Comparison of ENCODE assay signal across 3 cellular contexts in genomic region chr19:33234736-33235135, GRCh38.
TF ChIP-seq lines count a peak whose summit lies in the region.

No MANE protein-coding gene starts in this region.

TF ChIP-seq in HCT116, 20 proteins besides CTCF, POLR2A, EP300 and RAD21:
- no peak for TF ChIP-seq EGR1 (IDR thresholded peaks at IDR 0.05; ENCODE audit: low read depth)
- no peak for TF ChIP-seq MAX (IDR thresholded peaks at IDR 0.05)
TF ChIP-seq in HCT116: peak in this region for 0.

TF ChIP-seq in IMR-90, 13 proteins besides CTCF, POLR2A, EP300 and RAD21:
- no peak for TF ChIP-seq BHLHE40 (IDR thresholded peaks at IDR 0.05; ENCODE audit: low read depth, low read length)
- TF ChIP-seq ELK1 (IDR thresholded peaks at IDR 0.05; ENCODE audit: borderline replicate concordance, low read depth, low read length): no peak
- TF ChIP-seq USF2 (IDR thresholded peaks at IDR 0.05; ENCODE audit: low read depth, low read length): no peak
- TF ChIP-seq RFX5 (IDR thresholded peaks at IDR 0.05; ENCODE audit: low read depth, low read length): no peak
- no peak for TF ChIP-seq RCOR1 (IDR thresholded peaks at IDR 0.05; ENCODE audit: insufficient replicate concordance, low read length)
- TF ChIP-seq MAFK (IDR thresholded peaks at IDR 0.05; ENCODE audit: low read depth, low read length): no peak
- TF ChIP-seq CHD1 (IDR thresholded peaks at IDR 0.05; ENCODE audit: low read depth, low read length): no peak
- no peak for TF ChIP-seq SMC3 (IDR thresholded peaks at IDR 0.05; ENCODE audit: low read depth, low read length)
- no peak for TF ChIP-seq CEBPB (IDR thresholded peaks at IDR 0.05; ENCODE audit: low read depth, low read length)
- TF ChIP-seq MXI1 (IDR thresholded peaks at IDR 0.05; ENCODE audit: borderline replicate concordance, low read depth, low read length): no peak
- no peak for TF ChIP-seq FOS (IDR thresholded peaks at IDR 0.05; ENCODE audit: low read depth, low read length)
- no peak for TF ChIP-seq NFE2L2 (IDR thresholded peaks at IDR 0.05; ENCODE audit: low read depth, low read length)
- TF ChIP-seq MAZ (IDR thresholded peaks at IDR 0.05; ENCODE audit: borderline replicate concordance, low read depth, low read length): no peak

TF ChIP-seq in H1, 55 proteins besides CTCF, POLR2A, EP300 and RAD21:
- TF ChIP-seq HDAC2 (IDR thresholded peaks at IDR 0.05; ENCODE audit: borderline replicate concordance in 1 of 2, low read depth in 2 of 2, low read length in 2 of 2) (no peak), CTBP2 (IDR thresholded peaks at IDR 0.05; ENCODE audit: borderline replicate concordance, insufficient read depth, insufficient read length, low read length) (no peak), KDM4A (IDR thresholded peaks at IDR 0.05; ENCODE audit: low read depth, low read length, severe bottlenecking) (no peak), JUN (IDR thresholded peaks at IDR 0.05; ENCODE audit: low read depth, low read length) (no peak), YY1 (IDR thresholded peaks at IDR 0.05; ENCODE audit: low read depth, low read length) (no peak), TEAD4 (IDR thresholded peaks at IDR 0.05; ENCODE audit: low read depth, low read length) (no peak), EGR1 (IDR thresholded peaks at IDR 0.05; ENCODE audit: borderline replicate concordance, low read depth, low read length) (no peak), SIRT6 (IDR thresholded peaks at IDR 0.05; ENCODE audit: low read length) (no peak), BACH1 (IDR thresholded peaks at IDR 0.05; ENCODE audit: low read length) (no peak)
